Comparison of ENCODE assay signal across 12 cellular contexts in the genomic region with DNA sequence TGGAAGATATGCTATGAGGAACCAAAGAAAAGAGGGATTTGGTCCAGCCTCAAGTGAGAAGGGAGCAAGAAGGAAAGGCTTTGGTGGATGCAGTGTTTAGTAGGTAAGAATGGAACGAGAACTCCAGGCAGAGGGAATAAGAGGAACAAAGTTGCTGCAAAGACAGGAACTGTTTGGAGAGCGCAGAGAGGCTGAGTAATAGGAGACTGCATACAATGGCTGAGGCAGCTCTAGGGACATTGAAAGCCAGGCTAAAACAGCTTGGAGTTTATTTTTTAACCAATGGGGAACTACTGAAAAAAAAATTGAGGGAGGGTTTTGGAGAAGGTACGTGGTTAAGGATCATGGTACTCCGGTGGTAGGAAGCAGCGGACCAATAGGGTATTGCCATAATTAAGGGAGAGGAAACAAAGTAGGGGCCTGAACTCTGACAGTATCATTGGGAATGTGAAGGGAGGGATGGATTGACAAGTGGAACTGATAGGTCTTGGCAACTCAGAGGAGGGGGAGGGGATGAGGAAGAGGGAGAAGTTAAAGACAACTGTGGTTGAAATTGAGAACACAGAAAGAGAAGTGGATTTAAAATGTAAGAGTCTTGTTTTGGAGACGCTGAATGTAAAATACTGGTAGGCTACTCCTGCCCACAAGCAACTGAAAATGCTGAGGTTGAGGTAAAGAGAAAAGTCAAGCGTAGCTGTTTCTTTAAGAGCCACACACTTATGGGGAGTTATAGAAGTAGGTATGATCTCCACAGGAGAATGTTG. TPM values are rescaled to one million over a fixed set of nuclear protein-coding genes. Genes with fewer than 3 reads are reported as not detected.
A peak's percentile ranks its signal among the peaks of the same experiment; 100 is the strongest.
DNase-seq lines count a peak whose midpoint lies in the region; ATAC-seq and TF ChIP-seq lines count a peak whose summit lies in the region.
"Had no signal": no experiment of that assay in that cellular context is flagged by ENCODE, and none has a peak within 500 bp of the region (broad histone marks: within the 10 kb centered on the region; RNA-seq: fewer than 3 reads in every experiment).

No MANE protein-coding gene starts in this region.

- H3K4me3 Mint-ChIP-seq in naive B cell, result peak overlapping the region in 2 of 8 donors; percentile 11 to 76
- H3K4me3 Mint-ChIP-seq in CD4-positive, alpha-beta memory T cell, result no peak overlapping the region

- no peaks in the 10 kb centered on the region for H3K79me2 ChIP-seq in smooth muscle cell (ENCODE audit: low read depth)

- no peaks in the 10 kb centered on the region for H3K36me3 Mint-ChIP-seq in naive B cell
- H3K36me3 Mint-ChIP-seq in CD4-positive, alpha-beta memory T cell, result no peaks in the 10 kb centered on the region

- peak; percentile 16 for DNase-seq in Jurkat, Clone E6-1 (ENCODE audit: low read depth, low spot score)
- peak; percentile 18 for DNase-seq in naive B cell
- no peak for DNase-seq in smooth muscle cell (lab: John Stamatoyannopoulos, UW; ENCODE audit: unreplicated experiment)
- DNase-seq in stimulated activated CD4-positive, alpha-beta T cell treated with anti-CD3 and anti-CD28 coated beads, Interleukin-2, amount 100 ng/mL, for 48 hours, result no peak
- no peak for DNase-seq in mesenteric fat pad (ENCODE audit: low spot score)
- DNase-seq in CD4-positive, alpha-beta memory T cell, result no peak
- DNase-seq: activated T-cell treated with anti-CD3 and anti-CD28 coated beads, Interleukin-2, amount 50 U/mL, for 1 hour; cortex of kidney had no signal

- H4K20me1 ChIP-seq in smooth muscle cell (ENCODE audit: low read depth), result no peaks in the 10 kb centered on the region

- H3F3A ChIP-seq in smooth muscle cell (ENCODE audit: low read depth), result no peaks in the 10 kb centered on the region

- peaks cover 34 to 52% (median 51%) of the 10 kb centered on the region in 3 donors for H3K27me3 Mint-ChIP-seq in naive B cell
- H3K27me3 Mint-ChIP-seq in CD4-positive, alpha-beta memory T cell, result peaks cover 45 to 51% of the 10 kb centered on the region in 2 donors

- H3K9me3 Mint-ChIP-seq in naive B cell, result no peaks in the 10 kb centered on the region
- no peaks in the 10 kb centered on the region for H3K9me3 Mint-ChIP-seq in CD4-positive, alpha-beta memory T cell

- no peak overlapping the region for H3K4me3 ChIP-seq in Jurkat, Clone E6-1 (ENCODE audit: low read length)
- H3K4me3 ChIP-seq in smooth muscle cell, result no peak overlapping the region
- H3K4me3 ChIP-seq in CD4-positive, alpha-beta memory T cell (ENCODE audit: low read length in 2 of 2), result no peak overlapping the region

- POLR2A ChIA-PET in CD4-positive, alpha-beta memory T cell (lab: Charles Lee; ENCODE audit: partially characterized antibody), result no interaction called here

- ATAC-seq in GM19023 (IDR thresholded peaks at IDR 0.05; ENCODE audit: unreplicated experiment), result peak; percentile 62
- peak; percentile 55 for ATAC-seq in HG02623 (IDR thresholded peaks at IDR 0.05; ENCODE audit: unreplicated experiment)
- ATAC-seq in naive B cell (ENCODE audit: low read depth in 2 of 2), result peak; percentile 60 to 68

- peaks cover 62% of the 10 kb centered on the region for H3K27me3 ChIP-seq in smooth muscle cell (ENCODE audit: low read depth)
- peaks cover 9% of the 10 kb centered on the region for H3K27me3 ChIP-seq in CD4-positive, alpha-beta memory T cell (ENCODE audit: insufficient read depth, low read length)

- CTCF ChIA-PET in CD4-positive, alpha-beta memory T cell (lab: Charles Lee; ENCODE audit: partially characterized antibody), result interaction anchor here (1.0 kb wide), 1 partner anchor 103 kb away, joined by 3 read pairs; no protein-coding TSS in a partner anchor

- no peaks in the 10 kb centered on the region for H3K9me3 ChIP-seq in smooth muscle cell (replicated peaks; ENCODE audit: low read depth)
- no peaks in the 10 kb centered on the region for H3K9me3 ChIP-seq in CD4-positive, alpha-beta memory T cell (ENCODE audit: control insufficient read depth in 1 of 2, low read length in 2 of 2)

- no peak overlapping the region for H3K27ac ChIP-seq in smooth muscle cell (ENCODE audit: low read depth)
- no peak overlapping the region for H3K27ac ChIP-seq in CD4-positive, alpha-beta memory T cell (ENCODE audit: low read depth, low read length)

- no peak overlapping the region for H3K9ac ChIP-seq in smooth muscle cell (ENCODE audit: low read depth)

- no peak overlapping the region for H2AFZ ChIP-seq in smooth muscle cell (ENCODE audit: low read depth)

- H3K36me3 ChIP-seq in smooth muscle cell (ENCODE audit: low read depth), result no peaks in the 10 kb centered on the region
- H3K36me3 ChIP-seq in CD4-positive, alpha-beta memory T cell (ENCODE audit: insufficient read depth, low read length), result no peaks in the 10 kb centered on the region

- WGBS in smooth muscle cell (ENCODE audit: low lambda C conversion rate), result 88% methylated on average over 7 of the region's 7 CpGs

- TF ChIP-seq CTCF in smooth muscle cell (IDR thresholded peaks at IDR 0.05; ENCODE audit: borderline replicate concordance, insufficient read depth, poor library complexity, severe bottlenecking), result no peak

- peak overlapping the region in 5 of 6 donors; percentile 7 to 74 (median 24) for H3K27ac Mint-ChIP-seq in naive B cell
- no peak overlapping the region for H3K27ac Mint-ChIP-seq in CD4-positive, alpha-beta memory T cell
- H3K27ac Mint-ChIP-seq: progenitor cell of endocrine pancreas had no signal

- H3K4me1 ChIP-seq in smooth muscle cell (ENCODE audit: low read depth), result no peaks in the 10 kb centered on the region
- H3K4me1 ChIP-seq in CD4-positive, alpha-beta memory T cell (ENCODE audit: insufficient read depth, low read length), result peaks cover 12% of the 10 kb centered on the region

- no peak overlapping the region for H3K4me2 ChIP-seq in smooth muscle cell

- intact Hi-C loops in CD4-positive, alpha-beta memory T cell (cut with micrococcal nuclease), result no loop called here

- peaks cover 16 to 31% (median 20%) of the 10 kb centered on the region in 3 donors for H3K4me1 Mint-ChIP-seq in naive B cell
- H3K4me1 Mint-ChIP-seq in CD4-positive, alpha-beta memory T cell, result peaks cover 6 to 15% (median 7%) of the 10 kb centered on the region in 4 donors

RNA-seq across cellular contexts. Expression of a gene that starts 4.8 kb away (rescaled TPM):
- polyA plus RNA-seq in Jurkat, Clone E6-1 (2012; ENCODE audit: insufficient read depth, insufficient read length), result not detected
- polyA plus RNA-seq in naive B cell (ENCODE audit: low read depth in 6 of 6) (not detected), smooth muscle cell (0.38 TPM in 1 of 2 replicates, not detected in the other)
- total RNA-seq in smooth muscle cell (not detected in 2 replicates), mesenteric fat pad (not detected)
- total RNA-seq in CD4-positive, alpha-beta memory T cell, result not detected
- not detected for polyA plus RNA-seq in CD4-positive, alpha-beta memory T cell
- total RNA-seq: progenitor cell of endocrine pancreas, RPMI7951 had no signal

RNA-seq across cellular contexts. Expression of a gene that starts 18.3 kb away (rescaled TPM):
- 19.8 TPM for polyA plus RNA-seq in Jurkat, Clone E6-1 (2012; ENCODE audit: insufficient read depth, insufficient read length)
- polyA plus RNA-seq in naive B cell (ENCODE audit: low read depth in 6 of 6) (10 to 100 TPM; 27.0 to 59.2 (median 33.3) TPM), smooth muscle cell (19.1 and 20.2 TPM in 2 replicates)
- total RNA-seq in smooth muscle cell (26.2 and 32.0 TPM in 2 replicates), mesenteric fat pad (28.6 TPM)
- 10 to 100 TPM; 35.8 to 38.3 TPM for total RNA-seq in CD4-positive, alpha-beta memory T cell
- 10 to 100 TPM; 12.2 to 20.3 TPM for polyA plus RNA-seq in CD4-positive, alpha-beta memory T cell

Comparison
In these comparisons a context has a peak if more than half of its experiments do, and no peak if none do; other contexts are left out.
1. DNase-seq: peak in Jurkat, Clone E6-1 (single experiment) and naive B cell (single experiment); none in smooth muscle cell (single experiment), stimulated activated CD4-positive, alpha-beta T cell treated with anti-CD3 and anti-CD28 coated beads, Interleukin-2, amount 100 ng/mL, for 48 hours (0 of 2), mesenteric fat pad (single experiment) and CD4-positive, alpha-beta memory T cell (0 of 5).
2. H3K27ac Mint-ChIP-seq: peak in naive B cell (5 of 6); none in CD4-positive, alpha-beta memory T cell (0 of 7).
3. Peak in every context shown above with its lines, with median percentiles within 50 percentile points of each other: ATAC-seq.